8 cellular contexts compared by ENCODE assay signal in genomic region chr10:80459047-80459865, GRCh38. TPM values are rescaled to one million over a fixed set of nuclear protein-coding genes. Genes with fewer than 3 reads are reported as not detected.
A peak's percentile ranks its signal among the peaks of the same experiment; 100 is the strongest.
DNase-seq lines count a peak whose midpoint lies in the region; ATAC-seq and FAIRE-seq lines count a peak whose summit lies in the region.

No MANE protein-coding gene starts in this region.

- H3K4me1 ChIP-seq in CD4-positive, CD25-positive, alpha-beta regulatory T cell (ENCODE audit: control insufficient read depth, insufficient read depth, low read length, poor library complexity, severe bottlenecking), result peaks cover 85% of the 10 kb centered on the region
- peaks cover 53% of the 10 kb centered on the region for H3K4me1 ChIP-seq in iPS-20b (ENCODE audit: insufficient read depth, low read length)

- no peaks in the 10 kb centered on the region for H3K27me3 Mint-ChIP-seq in CD4-positive, CD25-positive, alpha-beta regulatory T cell

- peaks cover 11% of the 10 kb centered on the region for H3K36me3 ChIP-seq in CD4-positive, CD25-positive, alpha-beta regulatory T cell (ENCODE audit: control insufficient read depth, insufficient read depth, low read length)
- no peaks in the 10 kb centered on the region for H3K36me3 ChIP-seq in iPS-20b (ENCODE audit: insufficient read depth, low read depth, low read length)

- no peaks in the 10 kb centered on the region for H3K9me3 Mint-ChIP-seq in CD4-positive, CD25-positive, alpha-beta regulatory T cell

- peak; percentile 69 to 70 for ATAC-seq in CD4-positive, CD25-positive, alpha-beta regulatory T cell (ENCODE audit: low read depth in 2 of 2)
- ATAC-seq in HG03342 (IDR thresholded peaks at IDR 0.05; ENCODE audit: unreplicated experiment), result peak; percentile 40

- peaks cover 25% of the 10 kb centered on the region for H3K36me3 Mint-ChIP-seq in CD4-positive, CD25-positive, alpha-beta regulatory T cell

- peak; percentile 40 to 93 (median 55) for DNase-seq in CD4-positive, CD25-positive, alpha-beta regulatory T cell
- DNase-seq in GM19239 (ENCODE audit: insufficient read length, low spot score) (peak; percentile 65), SKM-1 treated with dmso at 0.1 percent for 144 hours (lab: John Stamatoyannopoulos, UW; ENCODE audit: unreplicated experiment) (peak; percentile 87), NCI-H446 (lab: John Stamatoyannopoulos, UW) (no peak)
- peak; percentile 64 to 69 for DNase-seq in stimulated activated CD8-positive, alpha-beta memory T cell treated with anti-CD3 and anti-CD28 coated beads, Interleukin-15, amount 100 ng/mL, for 48 hours (ENCODE audit: low read depth in 2 of 2)

- peak overlapping the region; percentile 79 to 100 (median 97) for H3K4me3 Mint-ChIP-seq in CD4-positive, CD25-positive, alpha-beta regulatory T cell

- FAIRE-seq in GM19239 (lab: Jason Lieb, UNC), result peak; percentile 93

- peaks cover 19 to 86% (median 65%) of the 10 kb centered on the region in 4 donors for H3K4me1 Mint-ChIP-seq in CD4-positive, CD25-positive, alpha-beta regulatory T cell

- H3K27ac Mint-ChIP-seq in CD4-positive, CD25-positive, alpha-beta regulatory T cell, result peak overlapping the region; percentile 89 to 98 (median 91)

- H3K4me3 ChIP-seq in CD4-positive, CD25-positive, alpha-beta regulatory T cell (ENCODE audit: low read depth, low read length), result peak overlapping the region; percentile 93
- H3K4me3 ChIP-seq in iPS-20b (ENCODE audit: low read length), result no peak overlapping the region

- H3K27me3 ChIP-seq in CD4-positive, CD25-positive, alpha-beta regulatory T cell (ENCODE audit: control insufficient read depth, insufficient read depth, low read length), result no peaks in the 10 kb centered on the region
- no peaks in the 10 kb centered on the region for H3K27me3 ChIP-seq in iPS-20b (ENCODE audit: insufficient read depth, low read length)

- no peaks in the 10 kb centered on the region for H3K9me3 ChIP-seq in CD4-positive, CD25-positive, alpha-beta regulatory T cell (ENCODE audit: control insufficient read depth in 2 of 2, low read length in 2 of 2)
- no peaks in the 10 kb centered on the region for H3K9me3 ChIP-seq in iPS-20b (ENCODE audit: insufficient read depth, low read depth, low read length)

- peak overlapping the region; percentile 80 for H3K27ac ChIP-seq in CD4-positive, CD25-positive, alpha-beta regulatory T cell (ENCODE audit: insufficient read depth, low read length, poor library complexity, severe bottlenecking)
- H3K27ac ChIP-seq in angular gyrus (ENCODE audit: low read depth, low read length) (peak overlapping the region; percentile 70), iPS-20b (ENCODE audit: low read length) (no peak overlapping the region)

- peak overlapping the region; percentile 30; the same call in 1 of the 2 replicates for H3K9ac ChIP-seq in iPS-20b (ENCODE audit: low read depth, low read length)

RNA-seq across cellular contexts. Expression of gene TSPAN14, which starts 5.1 kb away (rescaled TPM):
- total RNA-seq in CD4-positive, CD25-positive, alpha-beta regulatory T cell, result 198 TPM
- polyA plus RNA-seq in CD4-positive, CD25-positive, alpha-beta regulatory T cell, result 100 to 1,000 TPM; 157 to 270 (median 180) TPM

RNA-seq across cellular contexts. Expression of gene PRXL2A, which starts 50.9 kb away (rescaled TPM):
- total RNA-seq in CD4-positive, CD25-positive, alpha-beta regulatory T cell, result 0.76 TPM
- 1 to 10 TPM; 1.4 to 8.3 (median 3.5) TPM for polyA plus RNA-seq in CD4-positive, CD25-positive, alpha-beta regulatory T cell

Comparison
In these comparisons a context has a peak if more than half of its experiments do, and no peak if none do; other contexts are left out.
1. DNase-seq: peak in CD4-positive, CD25-positive, alpha-beta regulatory T cell (3 of 3), GM19239 (single experiment), SKM-1 treated with dmso at 0.1 percent for 144 hours (single experiment) and stimulated activated CD8-positive, alpha-beta memory T cell treated with anti-CD3 and anti-CD28 coated beads, Interleukin-15, amount 100 ng/mL, for 48 hours (2 of 2); none in NCI-H446 (0 of 2).